In genomic region chr7:867001-867405, GRCh38 we compare ENCODE assay signal across 8 cellular contexts. TPM values are rescaled to one million over a fixed set of nuclear protein-coding genes. Genes with fewer than 3 reads are reported as not detected.
DNase-seq lines count a peak whose midpoint lies in the region; ATAC-seq, FAIRE-seq and TF ChIP-seq lines count a peak whose summit lies in the region.
"Had no signal": no experiment of that assay in that cellular context is flagged by ENCODE, and none has a peak within 500 bp of the region (broad histone marks: within the 10 kb centered on the region; RNA-seq: fewer than 3 reads in every experiment).

No MANE protein-coding gene starts in this region.

- H4K20me1 ChIP-seq in endothelial cell of umbilical vein (replicated peaks; ENCODE audit: control insufficient read depth, extremely low read depth, insufficient read depth, low read length) = no peaks in the 10 kb centered on the region

- TF ChIP-seq POLR2A in endothelial cell of umbilical vein (IDR thresholded peaks at IDR 0.05; ENCODE audit: low read depth, low read length) (no peak), upper lobe of left lung (IDR thresholded peaks at IDR 0.05) (no peak)

- POLR2A ChIA-PET in endothelial cell of umbilical vein (lab: Charles Lee) = no interaction called here

- peak in 1 of 4 donors; percentile 36 for TF ChIP-seq EP300 in upper lobe of left lung (IDR thresholded peaks at IDR 0.05)

- H3K27ac ChIP-seq in endothelial cell of umbilical vein (ENCODE audit: insufficient read depth, low read depth, low read length) (peak overlapping the region; percentile 78), upper lobe of left lung (peak overlapping the region; percentile 44 to 81 (median 76))

- peak; percentile 35 for DNase-seq in NCI-H1694 treated with DMSO at 0.1 percent for 48 hours (lab: John Stamatoyannopoulos, UW)
- DNase-seq in endothelial cell of umbilical vein (ENCODE audit: low read depth, low spot score) = peak; percentile 92
- peak in 2 of 3 donors; percentile 61 to 62 for DNase-seq in mucosa of descending colon
- peak; percentile 50 to 73 for DNase-seq in upper lobe of left lung
- DNase-seq in NCI-H2227 treated with DMSO at 0.1 percent for 48 hours (lab: John Stamatoyannopoulos, UW) = no peak
- DNase-seq in superior temporal gyrus (ENCODE audit: extremely low spot score) = no peak
- DNase-seq: activated effector memory CD4-positive, alpha-beta T cell treated with Interleukin-2 at 50 U/mL for 16 hours had no signal

- no peaks in the 10 kb centered on the region for H3K9me1 ChIP-seq in endothelial cell of umbilical vein (replicated peaks; ENCODE audit: control insufficient read depth, extremely low read depth, insufficient read depth, low read length)

- TF ChIP-seq CTCF in endothelial cell of umbilical vein (IDR thresholded peaks at IDR 0.05; ENCODE audit: extremely low read depth in 1 of 2, insufficient read depth in 1 of 2, low read depth in 1 of 2, low read length in 2 of 2) (no peak), mucosa of descending colon (IDR thresholded peaks at IDR 0.05) (no peak), upper lobe of left lung (IDR thresholded peaks at IDR 0.05) (no peak)

- dilution Hi-C loops in endothelial cell of umbilical vein (cut with MboI; ENCODE audit: extremely low pct_ligation_motif_present, low sequenced_read_pairs) = no loop called here

- ATAC-seq in mucosa of descending colon = peak; percentile 62
- ATAC-seq in upper lobe of left lung (ENCODE audit: low FRiP score in 2 of 2) = peak; percentile 39 to 79
- no peak for ATAC-seq in GM21360 (IDR thresholded peaks at IDR 0.05; ENCODE audit: unreplicated experiment)

- H3K9me3 ChIP-seq in endothelial cell of umbilical vein (replicated peaks; ENCODE audit: control insufficient read depth, insufficient read depth, low read length) (no peaks in the 10 kb centered on the region), mucosa of descending colon (no peaks in the 10 kb centered on the region), upper lobe of left lung (no peaks in the 10 kb centered on the region)

- peak overlapping the region; percentile 8 for H3K4me2 ChIP-seq in endothelial cell of umbilical vein (ENCODE audit: insufficient read depth, low read length)

- BruUV-seq in endothelial cell of umbilical vein (replicated peaks; lab: Mats Ljungman, UMichigan) = no TSS peak

- no peak overlapping the region for H2AFZ ChIP-seq in endothelial cell of umbilical vein (ENCODE audit: low read depth, low read length)

- no peak overlapping the region for H3K4me3 ChIP-seq in endothelial cell of umbilical vein (replicated peaks in 1 of 3; ENCODE audit: insufficient read depth in 1 of 3, low read depth in 1 of 3, low read length in 3 of 3)
- no peak overlapping the region for H3K4me3 ChIP-seq in mucosa of descending colon
- no peak overlapping the region for H3K4me3 ChIP-seq in upper lobe of left lung

- peak overlapping the region; percentile 33 for H3K9ac ChIP-seq in endothelial cell of umbilical vein (replicated peaks; ENCODE audit: extremely low read depth, insufficient read depth, low read length)

- intact Hi-C loops in endothelial cell of umbilical vein (cut with micrococcal nuclease) (loop anchor here (2.0 kb wide), 1 partner anchor 54 kb away; no protein-coding TSS in a partner anchor), mucosa of descending colon (cut with DNase I, micrococcal nuclease) (loop anchor here in 1 of 2 donors (10.0 kb wide), 1 partner anchor 82 kb away; no protein-coding TSS in a partner anchor)

- FAIRE-seq in endothelial cell of umbilical vein (lab: Jason Lieb, UNC) = peak; percentile 100

- H3K79me2 ChIP-seq in endothelial cell of umbilical vein (ENCODE audit: control insufficient read depth, insufficient read depth, low read length) = no peaks in the 10 kb centered on the region

- CTCF ChIA-PET in endothelial cell of umbilical vein (lab: Charles Lee) = interaction anchor here (0.6 to 1.2 kb wide), 4 partner anchors 21 to 81 kb away, joined by 3 to 5 read pairs (median 4); no protein-coding TSS in a partner anchor

- H3K27me3 ChIP-seq in endothelial cell of umbilical vein (ENCODE audit: control insufficient read depth in 2 of 2, insufficient read depth in 2 of 2, low read length in 2 of 2) (no peaks in the 10 kb centered on the region), upper lobe of left lung (no peaks in the 10 kb centered on the region)

- WGBS in upper lobe of left lung, 2 donors = 64 to 79% methylated on average over 18 of the region's 18 CpGs

- H3K36me3 ChIP-seq in endothelial cell of umbilical vein (ENCODE audit: control insufficient read depth in 2 of 2, extremely low read depth in 1 of 2, insufficient read depth in 2 of 2, low read length in 2 of 2) = peaks cover 1 to 2% of the 10 kb centered on the region in 2 experiments
- H3K36me3 ChIP-seq in mucosa of descending colon (ENCODE audit: low read depth) = peaks cover 2% of the 10 kb centered on the region
- peaks cover 13 to 85% (median 58%) of the 10 kb centered on the region in 4 donors for H3K36me3 ChIP-seq in upper lobe of left lung

- peaks cover 10% of the 10 kb centered on the region for H3K4me1 ChIP-seq in endothelial cell of umbilical vein (ENCODE audit: control insufficient read depth, extremely low read depth, insufficient read depth, low read length)
- H3K4me1 ChIP-seq in mucosa of descending colon (ENCODE audit: low read depth) = peaks cover 14% of the 10 kb centered on the region
- peaks cover 13 to 16% (median 13%) of the 10 kb centered on the region in 4 donors for H3K4me1 ChIP-seq in upper lobe of left lung

TF ChIP-seq in endothelial cell of umbilical vein, 7 proteins besides CTCF, POLR2A, EP300 and RAD21:
- TF ChIP-seq MAX (IDR thresholded peaks at IDR 0.05; ENCODE audit: insufficient read depth, insufficient read length) (peak; percentile 85), GATA2 (IDR thresholded peaks at IDR 0.05; ENCODE audit: insufficient read depth, insufficient read length, low read depth, low read length) (no peak), FOS (IDR thresholded peaks at IDR 0.05; ENCODE audit: borderline replicate concordance, insufficient read depth, low read length) (no peak), POLR2AphosphoS5 (IDR thresholded peaks at IDR 0.05; ENCODE audit: insufficient read depth, low read depth, low read length) (peak; percentile 38), EZH2 (IDR thresholded peaks at IDR 0.05; ENCODE audit: borderline replicate concordance, low read depth, low read length, severe bottlenecking) (no peak), JUN (IDR thresholded peaks at IDR 0.05; ENCODE audit: borderline replicate concordance, insufficient read depth, insufficient read length, low read depth) (peak; percentile 31)

RNA-seq across cellular contexts. Expression of gene GET4, which starts 9.4 kb away (rescaled TPM):
- 44.7 and 48.4 TPM in 2 replicates for total RNA-seq in endothelial cell of umbilical vein
- polyA plus RNA-seq in endothelial cell of umbilical vein = 58.1 and 64.8 TPM in 2 replicates
- 30.1 and 40.9 TPM in 2 replicates for polyA plus RNA-seq in endothelial cell of umbilical vein (2011; cell fraction: cytosol; rRNA removed)
- 82.6 and 105 TPM in 2 replicates for polyA plus RNA-seq in endothelial cell of umbilical vein (2011; cell fraction: nucleus; rRNA removed)
- 25.7 and 32.2 TPM in 2 replicates for polyA plus RNA-seq in endothelial cell of umbilical vein (2012)
- 15.7 and 15.8 TPM in 2 replicates for polyA minus RNA-seq in endothelial cell of umbilical vein
- 21.4 TPM for polyA minus RNA-seq in endothelial cell of umbilical vein (2011; cell fraction: cytosol; rRNA and poly(A)+ RNA removed)
- polyA minus RNA-seq in endothelial cell of umbilical vein (2011; cell fraction: nucleus; rRNA and poly(A)+ RNA removed) = 12.9 and 18.9 TPM in 2 replicates
- 10 to 100 TPM; 36.9 to 48.8 (median 48.2) TPM for total RNA-seq in mucosa of descending colon
- 10 to 100 TPM; 26.0 to 82.6 (median 40.8) TPM for total RNA-seq in upper lobe of left lung

RNA-seq across cellular contexts. Expression of gene SUN1, which starts 34.7 kb away (rescaled TPM):
- 142 and 158 TPM in 2 replicates for total RNA-seq in endothelial cell of umbilical vein
- polyA plus RNA-seq in endothelial cell of umbilical vein = 347 and 410 TPM in 2 replicates
- polyA plus RNA-seq in endothelial cell of umbilical vein (2011; cell fraction: cytosol; rRNA removed) = 164 and 169 TPM in 2 replicates
- polyA plus RNA-seq in endothelial cell of umbilical vein (2011; cell fraction: nucleus; rRNA removed) = 822 and 979 TPM in 2 replicates
- 78.6 and 85.8 TPM in 2 replicates for polyA plus RNA-seq in endothelial cell of umbilical vein (2012)
- 419 and 455 TPM in 2 replicates for polyA minus RNA-seq in endothelial cell of umbilical vein
- 47.2 TPM for polyA minus RNA-seq in endothelial cell of umbilical vein (2011; cell fraction: cytosol; rRNA and poly(A)+ RNA removed)
- 300 and 347 TPM in 2 replicates for polyA minus RNA-seq in endothelial cell of umbilical vein (2011; cell fraction: nucleus; rRNA and poly(A)+ RNA removed)
- 100 to 1,000 TPM; 151 to 179 (median 164) TPM for total RNA-seq in mucosa of descending colon
- 100 to 1,000 TPM; 107 to 196 (median 127) TPM for total RNA-seq in upper lobe of left lung

Comparison
In these comparisons a context has a peak if more than half of its experiments do, and no peak if none do; other contexts are left out.
1. DNase-seq: peak in NCI-H1694 treated with DMSO at 0.1 percent for 48 hours (single experiment), endothelial cell of umbilical vein (single experiment), mucosa of descending colon (2 of 3) and upper lobe of left lung (2 of 2); none in NCI-H2227 treated with DMSO at 0.1 percent for 48 hours (single experiment) and superior temporal gyrus (single experiment).